20 cellular contexts compared by ENCODE assay signal in the genomic region with DNA sequence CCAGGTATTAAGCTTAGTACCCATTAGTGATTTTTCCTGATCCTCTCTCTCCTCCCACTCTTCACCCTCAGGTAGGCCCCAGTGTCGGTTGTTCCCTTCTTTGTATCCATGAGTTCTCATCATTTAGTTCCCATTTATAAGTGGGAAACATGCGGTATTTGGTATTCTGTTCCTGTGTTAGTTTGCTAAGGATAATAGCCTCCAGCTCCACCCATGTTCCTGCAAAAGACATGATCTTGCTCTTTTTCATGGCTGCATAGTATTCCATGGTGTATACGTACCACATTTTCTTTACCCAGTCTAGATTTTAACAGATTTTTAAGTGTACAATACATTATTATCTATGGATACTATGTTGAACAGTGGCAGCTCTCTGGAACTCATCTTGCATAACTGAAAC. TPM values are rescaled to one million over a fixed set of nuclear protein-coding genes. Genes with fewer than 3 reads are reported as not detected.
"Had no signal": no experiment of that assay in that cellular context is flagged by ENCODE, and none has a peak within 500 bp of the region (broad histone marks: within the 10 kb centered on the region; RNA-seq: fewer than 3 reads in every experiment).

No MANE protein-coding gene starts in this region.

- DNase-seq: IMR-90, Kasumi-1, MM.1S, NCI-H1092 treated with DMSO at 0.1 percent for 48 hours, NCI-H1436, NCI-H187, NCI-H2029, NCI-H2081 treated with DMSO at 0.1 percent for 48 hours, NCI-H2171, NCI-H226, NCI-H446, NCI-H510A, NCI-H524 treated with DMSO at 0.1 percent for 48 hours, NCI-H69, NCI-H774, RPMI8226, SHP77 had no signal

- H3K4me2 ChIP-seq: KMS-11 had no signal

- FAIRE-seq: RCC 7860 had no signal

- H3K27ac ChIP-seq: KMS-11 had no signal

- H3K9ac ChIP-seq: KMS-11 had no signal

RNA-seq across cellular contexts. Expression of a gene that starts 44.4 kb away (rescaled TPM):
- total RNA-seq: IMR-90, SK-MEL-5 had no signal
- polyA plus RNA-seq: IMR-90 had no signal

RNA-seq across cellular contexts. Expression of a gene that starts 59.0 kb away (rescaled TPM):
- total RNA-seq: SK-MEL-5 had no signal
- polyA plus RNA-seq: IMR-90 had no signal
